30 cellular contexts compared by ENCODE assay signal in genomic region chr10:43981696-43982095, GRCh38.
"Had no signal": no experiment of that assay in that cellular context is flagged by ENCODE, and none has a peak within 500 bp of the region (broad histone marks: within the 10 kb centered on the region; RNA-seq: fewer than 3 reads in every experiment).

No MANE protein-coding gene starts in this region.

- H3K27me3 Mint-ChIP-seq: activated CD4-positive, alpha-beta memory T cell treated with anti-CD3 and anti-CD28 coated beads for 36 hours; activated CD4-positive, alpha-beta T cell treated with anti-CD3 and anti-CD28 coated beads for 36 hours; activated CD4-positive, alpha-beta T cell treated with anti-CD3 and anti-CD28 coated beads, Interleukin-2, amount 10 ng/mL, durations not matched to agents 24 days and 14 days; activated CD8-positive, alpha-beta memory T cell treated with anti-CD3 and anti-CD28 coated beads, Interleukin-2, amount 10 ng/mL, durations not matched to agents 7 days and 5 days; activated naive CD4-positive, alpha-beta T cell treated with anti-CD3 and anti-CD28 coated beads, Interleukin-2, amount 50 U/mL, for 24 hours; activated naive CD8-positive, alpha-beta T cell treated with anti-CD3 and anti-CD28 coated beads for 36 hours; activated naive CD8-positive, alpha-beta T cell treated with anti-CD3 and anti-CD28 coated beads, Interleukin-2, amount 50 U/mL, for 24 hours had no signal

- H3K27ac ChIP-seq: adrenal gland, body of pancreas, esophagus squamous epithelium, gastroesophageal sphincter had no signal

- H3K27ac Mint-ChIP-seq: activated CD4-positive, alpha-beta memory T cell treated with anti-CD3 and anti-CD28 coated beads for 36 hours; activated CD4-positive, alpha-beta T cell treated with anti-CD3 and anti-CD28 coated beads for 36 hours; activated CD4-positive, alpha-beta T cell treated with anti-CD3 and anti-CD28 coated beads, Interleukin-2, amount 10 ng/mL, durations not matched to agents 24 days and 14 days; activated CD8-positive, alpha-beta memory T cell treated with anti-CD3 and anti-CD28 coated beads, Interleukin-2, amount 10 ng/mL, durations not matched to agents 7 days and 5 days; activated CD8-positive, alpha-beta T cell treated with anti-CD3 and anti-CD28 coated beads, Interleukin-2, amount 10 ng/mL, durations not matched to agents 7 days and 5 days; activated naive CD4-positive, alpha-beta T cell treated with anti-CD3 and anti-CD28 coated beads for 36 hours; activated naive CD4-positive, alpha-beta T cell treated with anti-CD3 and anti-CD28 coated beads, Interleukin-2, amount 50 U/mL, for 24 hours; activated naive CD8-positive, alpha-beta T cell treated with anti-CD3 and anti-CD28 coated beads for 36 hours; activated naive CD8-positive, alpha-beta T cell treated with anti-CD3 and anti-CD28 coated beads, Interleukin-2, amount 50 U/mL, for 24 hours; activated T-helper 2 cell treated with anti-CD3 and anti-CD28 coated beads, Interferon-gamma antibody, Interleukin-2, Interleukin-4, amounts not matched to agents 10 μg/mL and 5 μg/mL and 100 μg/mL, durations not matched to agents 14 hours and 24 hours and 36 hours; effector memory CD8-positive, alpha-beta T cell had no signal

- H3K27me3 ChIP-seq: adrenal gland, body of pancreas, esophagus squamous epithelium, gastroesophageal sphincter had no signal

- H3K36me3 Mint-ChIP-seq: activated CD4-positive, alpha-beta memory T cell treated with anti-CD3 and anti-CD28 coated beads for 36 hours; activated CD8-positive, alpha-beta memory T cell treated with anti-CD3 and anti-CD28 coated beads, Interleukin-2, amount 10 ng/mL, durations not matched to agents 7 days and 5 days; activated naive CD4-positive, alpha-beta T cell treated with anti-CD3 and anti-CD28 coated beads, Interleukin-2, amount 50 U/mL, for 24 hours; activated naive CD8-positive, alpha-beta T cell treated with anti-CD3 and anti-CD28 coated beads for 36 hours had no signal

- H3K9me3 ChIP-seq: adrenal gland, body of pancreas, esophagus squamous epithelium, gastroesophageal sphincter had no signal

- H3K4me1 ChIP-seq: adrenal gland, body of pancreas, esophagus squamous epithelium, gastroesophageal sphincter had no signal

- H3K4me3 ChIP-seq: adrenal gland, body of pancreas, esophagus squamous epithelium, gastroesophageal sphincter had no signal

- H3K36me3 ChIP-seq: adrenal gland, esophagus squamous epithelium, gastroesophageal sphincter had no signal

- DNase-seq: activated CD4-positive, alpha-beta memory T cell treated with anti-CD3 and anti-CD28 coated beads for 36 hours; activated CD4-positive, alpha-beta T cell treated with anti-CD3 and anti-CD28 coated beads for 36 hours; activated CD4-positive, alpha-beta T cell treated with anti-CD3 and anti-CD28 coated beads, Interleukin-2, amount 10 ng/mL, durations not matched to agents 24 days and 14 days; activated CD4-positive, CD25-positive, alpha-beta regulatory T cell; activated CD4-positive, CD25-positive, alpha-beta regulatory T cell treated with anti-CD3 and anti-CD28 coated beads, Interleukin-2, amount 50 U/mL, for 72 hours; activated CD8-positive, alpha-beta memory T cell treated with anti-CD3 and anti-CD28 coated beads, Interleukin-2, amount 10 ng/mL, durations not matched to agents 7 days and 5 days; activated CD8-positive, alpha-beta memory T cell treated with anti-CD3 and anti-CD28 coated beads, Interleukin-2, amount 50 U/mL, for 4 hours; activated CD8-positive, alpha-beta T cell treated with anti-CD3 and anti-CD28 coated beads, Interleukin-2, amount 10 ng/mL, durations not matched to agents 7 days and 5 days; activated effector memory CD4-positive, alpha-beta T cell treated with anti-CD3 and anti-CD28 coated beads, Interleukin-2, amount 50 U/mL, for 16 hours; activated naive CD4-positive, alpha-beta T cell treated with anti-CD3 and anti-CD28 coated beads for 36 hours; activated naive CD8-positive, alpha-beta T cell treated with anti-CD3 and anti-CD28 coated beads for 36 hours; activated naive CD8-positive, alpha-beta T cell treated with anti-CD3 and anti-CD28 coated beads, Interleukin-2, amount 50 U/mL, for 24 hours; activated T-cell treated with anti-CD3 and anti-CD28 coated beads, Interleukin-2, amount 50 U/mL, for 1 hour; adrenal gland; amygdala; aorta; body of pancreas; caudate nucleus; cortex of kidney; dermis blood vessel endothelial cell; effector CD4-positive, alpha-beta T cell; effector memory CD8-positive, alpha-beta T cell; esophagus squamous epithelium; foreskin melanocyte; head of caudate nucleus; T-helper 1 cell; T-helper 2 cell had no signal

- H3K9me3 Mint-ChIP-seq: activated CD4-positive, alpha-beta memory T cell treated with anti-CD3 and anti-CD28 coated beads for 36 hours; activated CD4-positive, alpha-beta T cell treated with anti-CD3 and anti-CD28 coated beads, Interleukin-2, amount 10 ng/mL, durations not matched to agents 24 days and 14 days; activated naive CD4-positive, alpha-beta T cell treated with anti-CD3 and anti-CD28 coated beads for 36 hours; activated naive CD4-positive, alpha-beta T cell treated with anti-CD3 and anti-CD28 coated beads, Interleukin-2, amount 50 U/mL, for 24 hours; activated naive CD8-positive, alpha-beta T cell treated with anti-CD3 and anti-CD28 coated beads, Interleukin-2, amount 50 U/mL, for 24 hours; activated T-helper 2 cell treated with anti-CD3 and anti-CD28 coated beads, Interferon-gamma antibody, Interleukin-2, Interleukin-4, amounts not matched to agents 10 μg/mL and 5 μg/mL and 100 μg/mL, durations not matched to agents 14 hours and 24 hours and 36 hours; effector memory CD8-positive, alpha-beta T cell had no signal

- ATAC-seq: activated CD4-positive, alpha-beta T cell treated with anti-CD3 and anti-CD28 coated beads for 36 hours; activated CD8-positive, alpha-beta memory T cell treated with anti-CD3 and anti-CD28 coated beads, Interleukin-2, amount 10 ng/mL, durations not matched to agents 7 days and 5 days; activated CD8-positive, alpha-beta T cell treated with anti-CD3 and anti-CD28 coated beads, Interleukin-2, amount 10 ng/mL, durations not matched to agents 7 days and 5 days; activated naive CD8-positive, alpha-beta T cell treated with anti-CD3 and anti-CD28 coated beads, Interleukin-2, amount 50 U/mL, for 24 hours; body of pancreas; effector memory CD8-positive, alpha-beta T cell; gastroesophageal sphincter had no signal

- H3K4me3 Mint-ChIP-seq: activated CD4-positive, alpha-beta memory T cell treated with anti-CD3 and anti-CD28 coated beads for 36 hours; activated CD4-positive, alpha-beta T cell treated with anti-CD3 and anti-CD28 coated beads for 36 hours; activated CD4-positive, alpha-beta T cell treated with anti-CD3 and anti-CD28 coated beads, Interleukin-2, amount 10 ng/mL, durations not matched to agents 24 days and 14 days; activated CD8-positive, alpha-beta memory T cell treated with anti-CD3 and anti-CD28 coated beads, Interleukin-2, amount 10 ng/mL, durations not matched to agents 7 days and 5 days; activated CD8-positive, alpha-beta T cell treated with anti-CD3 and anti-CD28 coated beads, Interleukin-2, amount 10 ng/mL, durations not matched to agents 7 days and 5 days; activated naive CD4-positive, alpha-beta T cell treated with anti-CD3 and anti-CD28 coated beads for 36 hours; activated naive CD4-positive, alpha-beta T cell treated with anti-CD3 and anti-CD28 coated beads, Interleukin-2, amount 50 U/mL, for 24 hours; activated naive CD8-positive, alpha-beta T cell treated with anti-CD3 and anti-CD28 coated beads for 36 hours; activated naive CD8-positive, alpha-beta T cell treated with anti-CD3 and anti-CD28 coated beads, Interleukin-2, amount 50 U/mL, for 24 hours; effector memory CD8-positive, alpha-beta T cell had no signal
